In the genomic region with DNA sequence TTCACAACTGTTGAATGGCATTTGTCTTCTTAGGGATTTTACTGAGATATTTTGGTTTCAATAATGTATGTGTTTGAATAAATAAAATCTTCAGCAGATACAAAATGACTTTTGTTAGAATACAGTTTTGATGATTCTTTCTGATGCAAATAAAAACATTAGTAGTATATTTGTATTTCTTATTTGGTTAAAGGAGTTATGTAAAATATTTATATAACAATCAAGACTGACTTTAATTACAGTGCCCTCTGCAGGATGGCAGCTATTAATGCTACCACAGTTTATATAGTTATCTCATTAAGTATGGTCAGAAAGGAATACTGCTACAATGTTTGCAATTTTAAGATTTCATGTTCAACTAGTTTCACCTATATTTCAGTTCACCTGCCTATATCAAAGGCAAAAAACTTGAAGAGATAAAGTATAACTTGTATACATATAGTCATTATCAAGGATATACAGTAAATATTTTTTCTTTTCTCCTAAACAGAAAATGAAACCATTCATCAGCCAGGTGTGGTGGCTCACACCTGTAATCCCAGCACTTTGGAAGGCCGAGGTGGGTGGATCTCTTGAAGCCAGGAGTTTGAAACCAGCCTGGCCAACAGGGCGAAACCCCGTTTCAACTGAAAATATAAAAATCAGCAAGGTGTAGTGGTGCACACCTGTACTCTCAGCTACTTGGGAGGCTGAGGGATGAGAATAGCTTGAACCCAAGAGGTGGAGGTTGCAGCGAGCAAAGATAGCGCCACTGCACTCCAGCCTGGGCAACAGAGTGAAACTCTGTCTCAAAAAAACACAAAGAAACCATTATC, we compare ENCODE assay signal across 8 cellular contexts. TPM values are rescaled to one million over a fixed set of nuclear protein-coding genes. Genes with fewer than 3 reads are reported as not detected.
DNase-seq lines count a peak whose midpoint lies in the region; ATAC-seq and TF ChIP-seq lines count a peak whose summit lies in the region.

No MANE protein-coding gene starts in this region.

- H3K9ac ChIP-seq in colonic mucosa (ENCODE audit: low read depth in 2 of 2, low read length in 2 of 2) (no peak overlapping the region), neural progenitor cell (no peak overlapping the region)

- H3K4me1 Mint-ChIP-seq in neural progenitor cell: no peaks in the 10 kb centered on the region

- H3K4me3 ChIP-seq in colonic mucosa: no peak overlapping the region
- no peak overlapping the region for H3K4me3 ChIP-seq in neural progenitor cell
- H3K4me3 ChIP-seq in aorta (ENCODE audit: low read length in 2 of 2): no peak overlapping the region

- ATAC-seq in HG03520 (IDR thresholded peaks at IDR 0.05; ENCODE audit: unreplicated experiment) (no peak), aorta (ENCODE audit: low FRiP score) (no peak), GM19328 (IDR thresholded peaks at IDR 0.05; ENCODE audit: unreplicated experiment) (no peak)

- H3K27ac ChIP-seq in colonic mucosa (no peak overlapping the region), neural progenitor cell (no peak overlapping the region), aorta (ENCODE audit: low read depth in 1 of 2, low read length in 2 of 2) (no peak overlapping the region)

- no peaks in the 10 kb centered on the region for H3K79me2 ChIP-seq in neural progenitor cell (ENCODE audit: low read depth)

- H4K20me1 ChIP-seq in neural progenitor cell (ENCODE audit: low read depth): peaks cover 1% of the 10 kb centered on the region

- TF ChIP-seq CTCF in LNCAP (IDR thresholded peaks at IDR 0.05) (peak; percentile 73), colonic mucosa (IDR thresholded peaks at IDR 0.05) (peak; percentile 45), neural progenitor cell (IDR thresholded peaks at IDR 0.05) (peak; percentile 61)

- no peak overlapping the region for H2AFZ ChIP-seq in neural progenitor cell (replicated peaks)

- intact Hi-C loops in colonic mucosa (cut with DNase I) (no loop called here), aorta (cut with DNase I) (no loop called here)

- no peaks in the 10 kb centered on the region for H3F3A ChIP-seq in neural progenitor cell (ENCODE audit: low read depth)

- DNase-seq in NCI-H1105 treated with DMSO at 0.1 percent for 48 hours (lab: John Stamatoyannopoulos, UW): peak; percentile 2
- no peak for DNase-seq in NCI-H1105 (lab: John Stamatoyannopoulos, UW)
- DNase-seq in colonic mucosa: no peak
- peak; percentile 14 for DNase-seq in neural progenitor cell (ENCODE audit: low spot score)
- no peak for DNase-seq in aorta

- H3K9me3 ChIP-seq in colonic mucosa (no peaks in the 10 kb centered on the region), neural progenitor cell (ENCODE audit: low read depth) (no peaks in the 10 kb centered on the region), aorta (ENCODE audit: control insufficient read depth, low read length) (no peaks in the 10 kb centered on the region)

- no peaks in the 10 kb centered on the region for H3K27me3 Mint-ChIP-seq in neural progenitor cell (ENCODE audit: insufficient read depth, low read depth)

- H3K36me3 Mint-ChIP-seq in neural progenitor cell: peaks cover 28% of the 10 kb centered on the region

- H3K27me3 ChIP-seq in colonic mucosa: no peaks in the 10 kb centered on the region
- no peaks in the 10 kb centered on the region for H3K27me3 ChIP-seq in neural progenitor cell
- no peaks in the 10 kb centered on the region for H3K27me3 ChIP-seq in aorta (ENCODE audit: control insufficient read depth in 1 of 2, insufficient read depth in 2 of 2, low read length in 1 of 2)

- H3K27ac Mint-ChIP-seq in neural progenitor cell: no peak overlapping the region

- H3K4me2 ChIP-seq in neural progenitor cell: no peak overlapping the region

- peaks cover 3% of the 10 kb centered on the region for H3K9me3 Mint-ChIP-seq in neural progenitor cell

- no peaks in the 10 kb centered on the region for H3K36me3 ChIP-seq in colonic mucosa
- peaks cover 23% of the 10 kb centered on the region for H3K36me3 ChIP-seq in neural progenitor cell
- peaks cover 2 to 5% of the 10 kb centered on the region in 2 donors for H3K36me3 ChIP-seq in aorta (ENCODE audit: control insufficient read depth in 1 of 2, insufficient read depth in 2 of 2, low read length in 1 of 2)

- H3K4me1 ChIP-seq in colonic mucosa: peaks cover 3% of the 10 kb centered on the region
- no peaks in the 10 kb centered on the region for H3K4me1 ChIP-seq in neural progenitor cell
- H3K4me1 ChIP-seq in aorta (ENCODE audit: control insufficient read depth in 1 of 2, insufficient read depth in 2 of 2, low read length in 2 of 2): peaks cover 0 to 3% of the 10 kb centered on the region in 2 donors

- no peak overlapping the region for H3K4me3 Mint-ChIP-seq in neural progenitor cell

- 95 to 96% methylated on average over 5 of the region's 5 CpGs for WGBS in aorta, 2 donors

RNA-seq across cellular contexts. Expression of a gene that starts 19.8 kb away (rescaled TPM):
- total RNA-seq in colonic mucosa (10 to 100 TPM; 32.0 to 46.5 TPM), neural progenitor cell (ENCODE audit: low replicate concordance) (74.4 and 129 TPM in 2 replicates), aorta (10 to 100 TPM; 78.9 to 95.9 TPM)
- 10 to 100 TPM; 19.1 to 76.6 TPM for polyA plus RNA-seq in aorta

Comparison
In these comparisons a context has a peak if more than half of its experiments do, and no peak if none do; other contexts are left out.
1. DNase-seq: peak in NCI-H1105 treated with DMSO at 0.1 percent for 48 hours (single experiment) and neural progenitor cell (single experiment); none in NCI-H1105 (single experiment), colonic mucosa (single experiment) and aorta (0 of 2).
2. Peak in every context shown above with its lines, with median percentiles within 50 percentile points of each other: CTCF ChIP-seq.